Comparison of ENCODE assay signal across 1 cellular context in genomic region chr5:89230178-89230577, GRCh38.
TF ChIP-seq lines count a peak whose summit lies in the region.

No MANE protein-coding gene starts in this region.

TF ChIP-seq in GM12878, 131 proteins besides CTCF, POLR2A, EP300 and RAD21 (continued from another document):
- TF ChIP-seq ZNF687 (IDR thresholded peaks at IDR 0.05): 0 out of 2 replicates have a peak, but pooled peaks have one; percentile 56
- no peak for TF ChIP-seq ASH2L (IDR thresholded peaks at IDR 0.05; ENCODE audit: borderline replicate concordance, low read depth)
- no peak for TF ChIP-seq JUND (IDR thresholded peaks at IDR 0.05; ENCODE audit: low read depth, low read length)
